ENCODE assay signal across 10 cellular contexts in the genomic region with DNA sequence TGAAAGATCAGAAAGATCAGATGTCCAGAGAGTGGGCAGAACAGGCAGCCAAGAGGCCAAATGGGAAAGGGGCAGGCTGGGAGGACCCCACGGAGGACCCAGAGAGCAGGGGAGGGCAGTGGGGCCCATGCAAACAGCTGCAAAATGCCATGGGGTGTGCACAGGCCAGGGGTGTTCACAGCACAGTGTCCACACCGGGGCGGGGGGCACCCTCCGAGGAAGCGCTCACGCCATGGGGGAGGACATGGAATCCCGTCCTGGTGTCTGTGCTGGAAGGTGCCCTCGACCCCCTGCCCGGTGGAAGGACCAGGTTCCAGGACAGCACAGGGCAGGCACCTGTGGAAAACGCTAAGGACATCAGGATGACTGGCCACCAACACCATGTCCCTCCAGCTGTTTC. TPM values are rescaled to one million over a fixed set of nuclear protein-coding genes. Genes with fewer than 3 reads are reported as not detected.
DNase-seq lines count a peak whose midpoint lies in the region; ATAC-seq and TF ChIP-seq lines count a peak whose summit lies in the region.
"Had no signal": no experiment of that assay in that cellular context is flagged by ENCODE, and none has a peak within 500 bp of the region (broad histone marks: within the 10 kb centered on the region; RNA-seq: fewer than 3 reads in every experiment).

No MANE protein-coding gene starts in this region.

- TF ChIP-seq EP300 in esophagus muscularis mucosa (IDR thresholded peaks at IDR 0.05) = no peak

- POLR2A ChIA-PET in activated CD4-positive, alpha-beta memory T cell treated with anti-CD3 and anti-CD28 coated beads for 36 hours (lab: Charles Lee) = no interaction called here

- H3K27me3 ChIP-seq in ACC112 (ENCODE audit: insufficient read depth, low read length) (no peaks in the 10 kb centered on the region), DOHH2 (ENCODE audit: control insufficient read depth, low read length) (no peaks in the 10 kb centered on the region), esophagus muscularis mucosa (no peaks in the 10 kb centered on the region)

- H3K9me3 Mint-ChIP-seq in activated CD4-positive, alpha-beta memory T cell treated with anti-CD3 and anti-CD28 coated beads for 36 hours = no peaks in the 10 kb centered on the region
- no peaks in the 10 kb centered on the region for H3K9me3 Mint-ChIP-seq in memory B cell

- 82% methylated on average over 10 of the region's 10 CpGs for WGBS in esophagus muscularis mucosa

- TF ChIP-seq CTCF in DOHH2 (IDR thresholded peaks at IDR 0.05; ENCODE audit: low read depth, low read length, poor library complexity, severe bottlenecking) (no peak), esophagus muscularis mucosa (IDR thresholded peaks at IDR 0.05) (no peak)

- peak overlapping the region; percentile 74 for H3K4me3 Mint-ChIP-seq in activated CD4-positive, alpha-beta memory T cell treated with anti-CD3 and anti-CD28 coated beads for 36 hours
- H3K4me3 Mint-ChIP-seq in memory B cell = peak overlapping the region; percentile 88

- H3K27me3 Mint-ChIP-seq in activated CD4-positive, alpha-beta memory T cell treated with anti-CD3 and anti-CD28 coated beads for 36 hours = no peaks in the 10 kb centered on the region
- H3K27me3 Mint-ChIP-seq in memory B cell = no peaks in the 10 kb centered on the region

- H3K36me3 Mint-ChIP-seq in activated CD4-positive, alpha-beta memory T cell treated with anti-CD3 and anti-CD28 coated beads for 36 hours = peaks cover 9% of the 10 kb centered on the region
- H3K36me3 Mint-ChIP-seq in memory B cell = peaks cover 4% of the 10 kb centered on the region

- CTCF ChIA-PET in activated CD4-positive, alpha-beta memory T cell treated with anti-CD3 and anti-CD28 coated beads for 36 hours (lab: Charles Lee) = interaction anchor here (1.0 kb wide), 1 partner anchor 49 kb away, joined by 4 read pairs; no protein-coding TSS in a partner anchor

- H3K4me1 ChIP-seq in ACC112 (ENCODE audit: control insufficient read depth, insufficient read depth, low read length, unreplicated experiment) (peaks cover 39% of the 10 kb centered on the region), DOHH2 (ENCODE audit: control insufficient read depth, low read length) (peaks cover 26% of the 10 kb centered on the region), esophagus muscularis mucosa (peaks cover 57 to 87% (median 83%) of the 10 kb centered on the region in 4 donors)

- peak overlapping the region; percentile 68 for H3K4me3 ChIP-seq in ACC112 (ENCODE audit: low read depth, low read length)
- peak overlapping the region; percentile 62 for H3K4me3 ChIP-seq in DOHH2 (ENCODE audit: low read length)
- peak overlapping the region in 1 of 4 donors; percentile 30 for H3K4me3 ChIP-seq in esophagus muscularis mucosa

- H4K20me1 ChIP-seq in DOHH2 (ENCODE audit: control insufficient read depth, insufficient read depth, low read depth, low read length) = peaks cover 18% of the 10 kb centered on the region

- peaks cover 6% of the 10 kb centered on the region; the same call in 1 of the 2 replicates for H3F3A ChIP-seq in DOHH2 (ENCODE audit: control insufficient read depth, insufficient read depth)

- H3K4me1 Mint-ChIP-seq in activated CD4-positive, alpha-beta memory T cell treated with anti-CD3 and anti-CD28 coated beads for 36 hours (ENCODE audit: low read depth) = peaks cover 31% of the 10 kb centered on the region
- H3K4me1 Mint-ChIP-seq in memory B cell = peaks cover 12% of the 10 kb centered on the region

- no peak for TF ChIP-seq POLR2A in esophagus muscularis mucosa (IDR thresholded peaks at IDR 0.05; ENCODE audit: low read depth)

- no peak for ATAC-seq in memory B cell (ENCODE audit: low read depth)
- ATAC-seq in sciatic nerve = no peak

- no peaks in the 10 kb centered on the region for H3K9me2 ChIP-seq in DOHH2 (replicated peaks; ENCODE audit: control insufficient read depth, low read length)

- H3K36me3 ChIP-seq in ACC112 (ENCODE audit: insufficient read depth, low read length) (no peaks in the 10 kb centered on the region), DOHH2 (ENCODE audit: control insufficient read depth, low read length) (peaks cover 48% of the 10 kb centered on the region), esophagus muscularis mucosa (peaks cover 11 to 55% (median 41%) of the 10 kb centered on the region in 4 donors)

- H3K27ac Mint-ChIP-seq in activated CD4-positive, alpha-beta memory T cell treated with anti-CD3 and anti-CD28 coated beads for 36 hours = peak overlapping the region; percentile 60
- peak overlapping the region; percentile 55 for H3K27ac Mint-ChIP-seq in memory B cell

- H3K27ac ChIP-seq in ACC112 (ENCODE audit: low read depth, low read length) = no peak overlapping the region
- no peak overlapping the region for H3K27ac ChIP-seq in DOHH2 (ENCODE audit: low read depth, low read length)
- H3K27ac ChIP-seq in esophagus muscularis mucosa (replicated peaks in 1 of 4) = peak overlapping the region in 1 of 4 donors; percentile 10

- peak overlapping the region; percentile 70 for H3K4me2 ChIP-seq in DOHH2 (ENCODE audit: low read length)

- intact Hi-C loops in activated CD4-positive, alpha-beta memory T cell treated with anti-CD3 and anti-CD28 coated beads for 36 hours (cut with micrococcal nuclease) = no loop called here
- intact Hi-C loops in esophagus muscularis mucosa (cut with DNase I) (no loop called here), sciatic nerve (cut with DNase I) (no loop called here)

- H3K9me3 ChIP-seq in DOHH2 (ENCODE audit: control insufficient read depth, insufficient read depth, low read length) = no peaks in the 10 kb centered on the region
- no peaks in the 10 kb centered on the region for H3K9me3 ChIP-seq in esophagus muscularis mucosa

- peaks cover 63% of the 10 kb centered on the region for H3K79me2 ChIP-seq in ACC112 (ENCODE audit: control insufficient read depth, insufficient read depth, low read length, unreplicated experiment)
- H3K79me2 ChIP-seq in DOHH2 (ENCODE audit: control insufficient read depth, low read length) = peaks cover 67% of the 10 kb centered on the region

- no peak for DNase-seq in activated CD4-positive, alpha-beta memory T cell treated with anti-CD3 and anti-CD28 coated beads for 36 hours
- DNase-seq in memory B cell (ENCODE audit: low spot score in 2 of 2) (no peak), cerebellar nuclear complex (lab: John Stamatoyannopoulos, UW) (no peak), esophagus muscularis mucosa (ENCODE audit: extremely low spot score) (no peak), AG08395 (ENCODE audit: low spot score) (no peak), sciatic nerve (ENCODE audit: low spot score) (no peak)
- DNase-seq: amniotic stem cell, NCI-H1694 treated with DMSO at 0.1 percent for 48 hours had no signal

- H2AFZ ChIP-seq in ACC112 (ENCODE audit: low read length, unreplicated experiment) = no peak overlapping the region

RNA-seq across cellular contexts. Expression of gene INTS11, which starts 1.5 kb away (rescaled TPM):
- 100 to 1,000 TPM; 107 to 120 TPM for total RNA-seq in activated CD4-positive, alpha-beta memory T cell treated with anti-CD3 and anti-CD28 coated beads for 36 hours
- total RNA-seq in esophagus muscularis mucosa (100 to 1,000 TPM in 1 of 4 donors, 10 to 100 TPM in 3; 75.9 to 121 (median 87.8) TPM), sciatic nerve (111 TPM)

RNA-seq across cellular contexts. Expression of gene CPTP, which starts 1.6 kb away (rescaled TPM):
- 10 to 100 TPM; 12.1 to 13.1 TPM for total RNA-seq in activated CD4-positive, alpha-beta memory T cell treated with anti-CD3 and anti-CD28 coated beads for 36 hours
- total RNA-seq in esophagus muscularis mucosa = 10 to 100 TPM; 15.4 to 44.9 (median 31.5) TPM
- total RNA-seq in sciatic nerve = 15.7 TPM

RNA-seq across cellular contexts. Expression of gene TAS1R3, which starts 8.1 kb away (rescaled TPM):
- total RNA-seq in activated CD4-positive, alpha-beta memory T cell treated with anti-CD3 and anti-CD28 coated beads for 36 hours = under 1 TPM in 1 of 2 experiments, not detected in 1; 0.10 TPM
- under 1 TPM in 2 of 4 donors, not detected in 2; 0.17 to 0.32 TPM for total RNA-seq in esophagus muscularis mucosa
- 0.49 TPM for total RNA-seq in sciatic nerve

RNA-seq across cellular contexts. Expression of gene PUSL1, which starts 14.6 kb away (rescaled TPM):
- 10 to 100 TPM; 19.7 to 23.1 TPM for total RNA-seq in activated CD4-positive, alpha-beta memory T cell treated with anti-CD3 and anti-CD28 coated beads for 36 hours
- total RNA-seq in esophagus muscularis mucosa (10 to 100 TPM; 10.3 to 24.7 (median 21.7) TPM), sciatic nerve (11.3 TPM)

RNA-seq across cellular contexts. Expression of gene ACAP3, which starts 15.2 kb away (rescaled TPM):
- total RNA-seq in activated CD4-positive, alpha-beta memory T cell treated with anti-CD3 and anti-CD28 coated beads for 36 hours = 10 to 100 TPM; 31.8 to 32.0 TPM
- total RNA-seq in esophagus muscularis mucosa (10 to 100 TPM; 34.8 to 63.2 (median 47.4) TPM), sciatic nerve (74.7 TPM)
